ENCODE assay signal across 29 cellular contexts in genomic region chr5:75525344-75525743, GRCh38. TPM values are rescaled to one million over a fixed set of nuclear protein-coding genes. Genes with fewer than 3 reads are reported as not detected.
DNase-seq lines count a peak whose midpoint lies in the region; ATAC-seq and TF ChIP-seq lines count a peak whose summit lies in the region.
"Had no signal": no experiment of that assay in that cellular context is flagged by ENCODE, and none has a peak within 500 bp of the region (broad histone marks: within the 10 kb centered on the region; RNA-seq: fewer than 3 reads in every experiment).

No MANE protein-coding gene starts in this region.

- H3K79me2 ChIP-seq in DOHH2 (ENCODE audit: control insufficient read depth, low read length): peaks cover 49% of the 10 kb centered on the region

- ATAC-seq in left cardiac atrium: no peak
- ATAC-seq in natural killer cell: no peak
- ATAC-seq in GM18909 (IDR thresholded peaks at IDR 0.05; ENCODE audit: poor library complexity, unreplicated experiment): no peak
- ATAC-seq: A549, gastrocnemius medialis, left colon, sciatic nerve had no signal

- TF ChIP-seq CTCF in DOHH2 (IDR thresholded peaks at IDR 0.05; ENCODE audit: low read depth, low read length, poor library complexity, severe bottlenecking): no peak
- no peak for TF ChIP-seq CTCF in spleen (IDR thresholded peaks at IDR 0.05 in 8 of 11, conservative IDR thresholded peaks at IDR 0.05 in 3 of 11)
- no peak for TF ChIP-seq CTCF in natural killer cell (IDR thresholded peaks at IDR 0.05)

- H3K36me3 ChIP-seq in DOHH2 (ENCODE audit: control insufficient read depth, low read length): peaks cover 9% of the 10 kb centered on the region
- peaks cover 0 to 27% (median 4%) of the 10 kb centered on the region in 6 donors for H3K36me3 ChIP-seq in spleen
- H3K36me3 ChIP-seq: gastrocnemius medialis, uterus had no signal

- 87 to 93% (median 91%) methylated on average over 1 of the region's 1 CpG for WGBS in spleen, 5 donors

- no peak for DNase-seq in activated CD4-positive, alpha-beta T cell treated with anti-CD3 and anti-CD28 coated beads, Interleukin-2, amount 10 ng/mL, durations not matched to agents 7 days and 5 days
- no peak for DNase-seq in activated CD4-positive, alpha-beta T cell treated with anti-CD3 and anti-CD28 coated beads, Interleukin-2, amount 50 U/mL, for 48 hours
- no peak for DNase-seq in activated T-helper 2 cell treated with anti-CD3 and anti-CD28 coated beads, Interferon-gamma antibody, Interleukin-2, Interleukin-4, amounts not matched to agents 10 μg/mL and 5 μg/mL and 100 μg/mL, durations not matched to agents 14 hours and 24 hours and 36 hours (ENCODE audit: low spot score)
- DNase-seq in spleen (no peak), left cardiac atrium (no peak), natural killer cell (no peak)
- DNase-seq: activated CD8-positive, alpha-beta memory T cell treated with anti-CD3 and anti-CD28 coated beads for 24 hours; activated naive CD4-positive, alpha-beta T cell treated with anti-CD3 and anti-CD28 coated beads, Interleukin-2, amount 50 U/mL, for 16 hours; AML-193; COR-L47; gastrocnemius medialis; GDM1; left colon; mesenchymal stem cell; NCI-H187 treated with DMSO at 0.1 percent for 48 hours; NCI-H524 treated with DMSO at 0.1 percent for 48 hours; PC-9; Right ventricle myocardium superior; stimulated activated CD4-positive, alpha-beta T cell treated with anti-CD3 and anti-CD28 coated beads, Interleukin-4, amount 100 ng/mL, for 4 hours; stimulated activated naive CD4-positive, alpha-beta T cell; T1000; uterus had no signal

- POLR2A ChIA-PET in activated CD4-positive, alpha-beta T cell treated with anti-CD3 and anti-CD28 coated beads, Interleukin-2, amount 10 ng/mL, durations not matched to agents 7 days and 5 days (lab: Charles Lee): interaction anchor here (0.7 kb wide), 1 partner anchor 192 kb away, joined by 3 read pairs; the partner anchor contains the start of gene POC5

- no peak overlapping the region for H3K4me3 Mint-ChIP-seq in activated CD4-positive, alpha-beta T cell treated with anti-CD3 and anti-CD28 coated beads, Interleukin-2, amount 10 ng/mL, durations not matched to agents 7 days and 5 days
- no peak overlapping the region for H3K4me3 Mint-ChIP-seq in activated T-helper 2 cell treated with anti-CD3 and anti-CD28 coated beads, Interferon-gamma antibody, Interleukin-2, Interleukin-4, amounts not matched to agents 10 μg/mL and 5 μg/mL and 100 μg/mL, durations not matched to agents 14 hours and 24 hours and 36 hours (ENCODE audit: low read depth)
- H3K4me3 Mint-ChIP-seq in natural killer cell: no peak overlapping the region

- H3K4me2 ChIP-seq in DOHH2 (ENCODE audit: low read length): peak overlapping the region; percentile 9; the same call in 1 of the 2 replicates
- H3K4me2 ChIP-seq: A549, hepatocyte, PC-9 had no signal

- H4K20me1 ChIP-seq in DOHH2 (ENCODE audit: control insufficient read depth, insufficient read depth, low read depth, low read length): no peaks in the 10 kb centered on the region

- intact Hi-C loops in activated T-helper 2 cell treated with anti-CD3 and anti-CD28 coated beads, Interferon-gamma antibody, Interleukin-2, Interleukin-4, amounts not matched to agents 10 μg/mL and 5 μg/mL and 100 μg/mL, durations not matched to agents 14 hours and 24 hours and 36 hours (cut with micrococcal nuclease): no loop called here
- intact Hi-C loops in spleen (cut with DNase I; ENCODE audit: low total_unique reads): no loop called here
- intact Hi-C loops in left cardiac atrium (cut with DNase I): no loop called here
- intact Hi-C loops in natural killer cell (cut with micrococcal nuclease): no loop called here

- CTCF ChIA-PET in activated CD4-positive, alpha-beta T cell treated with anti-CD3 and anti-CD28 coated beads, Interleukin-2, amount 10 ng/mL, durations not matched to agents 7 days and 5 days (lab: Charles Lee): no interaction called here

- H3K4me1 Mint-ChIP-seq in activated CD4-positive, alpha-beta T cell treated with anti-CD3 and anti-CD28 coated beads, Interleukin-2, amount 10 ng/mL, durations not matched to agents 7 days and 5 days: peaks cover 27% of the 10 kb centered on the region
- peaks cover 37% of the 10 kb centered on the region for H3K4me1 Mint-ChIP-seq in activated T-helper 2 cell treated with anti-CD3 and anti-CD28 coated beads, Interferon-gamma antibody, Interleukin-2, Interleukin-4, amounts not matched to agents 10 μg/mL and 5 μg/mL and 100 μg/mL, durations not matched to agents 14 hours and 24 hours and 36 hours (ENCODE audit: low read depth)
- peaks cover 11 to 14% of the 10 kb centered on the region in 2 donors for H3K4me1 Mint-ChIP-seq in natural killer cell

- H3K36me3 Mint-ChIP-seq in activated CD4-positive, alpha-beta T cell treated with anti-CD3 and anti-CD28 coated beads, Interleukin-2, amount 10 ng/mL, durations not matched to agents 7 days and 5 days (ENCODE audit: low read depth): peaks cover 28% of the 10 kb centered on the region
- H3K36me3 Mint-ChIP-seq in activated T-helper 2 cell treated with anti-CD3 and anti-CD28 coated beads, Interferon-gamma antibody, Interleukin-2, Interleukin-4, amounts not matched to agents 10 μg/mL and 5 μg/mL and 100 μg/mL, durations not matched to agents 14 hours and 24 hours and 36 hours (ENCODE audit: low read depth): peaks cover 44% of the 10 kb centered on the region
- H3K36me3 Mint-ChIP-seq in natural killer cell: peaks cover 14% of the 10 kb centered on the region

- H3K9me2 ChIP-seq in DOHH2 (replicated peaks; ENCODE audit: control insufficient read depth, low read length): no peaks in the 10 kb centered on the region

- H3K4me1 ChIP-seq in DOHH2 (ENCODE audit: control insufficient read depth, low read length): peaks cover 35% of the 10 kb centered on the region
- peaks cover 0 to 47% (median 30%) of the 10 kb centered on the region in 6 donors for H3K4me1 ChIP-seq in spleen
- H3K4me1 ChIP-seq: uterus had no signal

- H3K27me3 Mint-ChIP-seq in activated CD4-positive, alpha-beta T cell treated with anti-CD3 and anti-CD28 coated beads, Interleukin-2, amount 10 ng/mL, durations not matched to agents 7 days and 5 days: no peaks in the 10 kb centered on the region
- H3K27me3 Mint-ChIP-seq in activated T-helper 2 cell treated with anti-CD3 and anti-CD28 coated beads, Interferon-gamma antibody, Interleukin-2, Interleukin-4, amounts not matched to agents 10 μg/mL and 5 μg/mL and 100 μg/mL, durations not matched to agents 14 hours and 24 hours and 36 hours (ENCODE audit: low read depth): no peaks in the 10 kb centered on the region
- no peaks in the 10 kb centered on the region for H3K27me3 Mint-ChIP-seq in natural killer cell (ENCODE audit: low read depth in 2 of 2)
- H3K27me3 Mint-ChIP-seq: progenitor cell of endocrine pancreas had no signal

- TF ChIP-seq POLR2A in spleen (IDR thresholded peaks at IDR 0.05): no peak

- H3K9me3 Mint-ChIP-seq in activated CD4-positive, alpha-beta T cell treated with anti-CD3 and anti-CD28 coated beads, Interleukin-2, amount 10 ng/mL, durations not matched to agents 7 days and 5 days: peaks cover 18% of the 10 kb centered on the region
- H3K9me3 Mint-ChIP-seq in activated T-helper 2 cell treated with anti-CD3 and anti-CD28 coated beads, Interferon-gamma antibody, Interleukin-2, Interleukin-4, amounts not matched to agents 10 μg/mL and 5 μg/mL and 100 μg/mL, durations not matched to agents 14 hours and 24 hours and 36 hours: peaks cover 19% of the 10 kb centered on the region
- H3K9me3 Mint-ChIP-seq in natural killer cell: peaks cover 0 to 6% of the 10 kb centered on the region in 2 donors

- no peaks in the 10 kb centered on the region for H3K27me3 ChIP-seq in DOHH2 (ENCODE audit: control insufficient read depth, low read length)
- H3K27me3 ChIP-seq in spleen (replicated peaks in 1 of 7): no peaks in the 10 kb centered on the region
- H3K27me3 ChIP-seq: gastrocnemius medialis, hepatocyte, uterus had no signal

- H3K4me3 ChIP-seq in DOHH2 (ENCODE audit: low read length): no peak overlapping the region
- H3K4me3 ChIP-seq in spleen: no peak overlapping the region
- H3K4me3 ChIP-seq: A549, gastrocnemius medialis, hepatocyte, PC-9, thoracic aorta, uterus had no signal

- H3K27ac Mint-ChIP-seq in activated CD4-positive, alpha-beta T cell treated with anti-CD3 and anti-CD28 coated beads, Interleukin-2, amount 10 ng/mL, durations not matched to agents 7 days and 5 days: peak overlapping the region; percentile 12
- peak overlapping the region; percentile 5 for H3K27ac Mint-ChIP-seq in activated T-helper 2 cell treated with anti-CD3 and anti-CD28 coated beads, Interferon-gamma antibody, Interleukin-2, Interleukin-4, amounts not matched to agents 10 μg/mL and 5 μg/mL and 100 μg/mL, durations not matched to agents 14 hours and 24 hours and 36 hours
- no peak overlapping the region for H3K27ac Mint-ChIP-seq in natural killer cell
- H3K27ac Mint-ChIP-seq: progenitor cell of endocrine pancreas had no signal

- H3K27ac ChIP-seq in DOHH2 (ENCODE audit: low read depth, low read length) (no peak overlapping the region), spleen (peak overlapping the region in 5 of 8 donors; percentile 23 to 73 (median 65))
- H3K27ac ChIP-seq: A549, gastrocnemius medialis, hepatocyte, PC-9, thoracic aorta, uterus had no signal

- H3K9me3 ChIP-seq in DOHH2 (ENCODE audit: control insufficient read depth, insufficient read depth, low read length) (peaks cover 19% of the 10 kb centered on the region), spleen (peaks cover 0 to 25% (median 21%) of the 10 kb centered on the region in 8 donors)
- H3K9me3 ChIP-seq: gastrocnemius medialis had no signal

- no peaks in the 10 kb centered on the region for H3F3A ChIP-seq in DOHH2 (ENCODE audit: control insufficient read depth, insufficient read depth)

RNA-seq across cellular contexts. Expression of gene POLK, which starts 13.7 kb away (rescaled TPM):
- total RNA-seq in activated CD4-positive, alpha-beta T cell treated with anti-CD3 and anti-CD28 coated beads, Interleukin-2, amount 10 ng/mL, durations not matched to agents 7 days and 5 days: 10 to 100 TPM; 27.1 to 30.3 TPM
- 41.4 and 42.6 TPM in 2 replicates for total RNA-seq in activated T-helper 2 cell treated with anti-CD3 and anti-CD28 coated beads, Interferon-gamma antibody, Interleukin-2, Interleukin-4, amounts not matched to agents 10 μg/mL and 5 μg/mL and 100 μg/mL, durations not matched to agents 14 hours and 24 hours and 36 hours
- total RNA-seq in spleen (10 to 100 TPM; 33.2 to 56.6 (median 38.4) TPM), left cardiac atrium (10 to 100 TPM; 20.6 to 23.1 TPM), natural killer cell (10 to 100 TPM; 16.8 to 21.5 (median 21.4) TPM)
- 1 to 10 TPM; 4.1 to 5.9 (median 4.2) TPM for polyA plus RNA-seq in spleen

RNA-seq across cellular contexts. Expression of gene CERT1, which starts 13.9 kb away (rescaled TPM):
- total RNA-seq in activated CD4-positive, alpha-beta T cell treated with anti-CD3 and anti-CD28 coated beads, Interleukin-2, amount 10 ng/mL, durations not matched to agents 7 days and 5 days: 10 to 100 TPM; 27.8 to 29.0 TPM
- total RNA-seq in activated T-helper 2 cell treated with anti-CD3 and anti-CD28 coated beads, Interferon-gamma antibody, Interleukin-2, Interleukin-4, amounts not matched to agents 10 μg/mL and 5 μg/mL and 100 μg/mL, durations not matched to agents 14 hours and 24 hours and 36 hours: 38.6 and 43.7 TPM in 2 replicates
- total RNA-seq in spleen (10 to 100 TPM; 50.1 to 71.1 (median 52.3) TPM), left cardiac atrium (10 to 100 TPM; 21.6 to 32.9 TPM), natural killer cell (10 to 100 TPM; 50.1 to 51.4 (median 50.2) TPM)
- polyA plus RNA-seq in spleen: 10 to 100 TPM in 2 of 3 donors, 1 to 10 TPM in 1; 8.5 to 16.6 (median 11.6) TPM

Comparison
In these comparisons a context has a peak if more than half of its experiments do, and no peak if none do; other contexts are left out.
1. H3K27ac Mint-ChIP-seq: peak in activated CD4-positive, alpha-beta T cell treated with anti-CD3 and anti-CD28 coated beads, Interleukin-2, amount 10 ng/mL, durations not matched to agents 7 days and 5 days (single experiment) and activated T-helper 2 cell treated with anti-CD3 and anti-CD28 coated beads, Interferon-gamma antibody, Interleukin-2, Interleukin-4, amounts not matched to agents 10 μg/mL and 5 μg/mL and 100 μg/mL, durations not matched to agents 14 hours and 24 hours and 36 hours (single experiment); none in natural killer cell (0 of 2).